ENCODE assay signal across 27 cellular contexts in the genomic region with DNA sequence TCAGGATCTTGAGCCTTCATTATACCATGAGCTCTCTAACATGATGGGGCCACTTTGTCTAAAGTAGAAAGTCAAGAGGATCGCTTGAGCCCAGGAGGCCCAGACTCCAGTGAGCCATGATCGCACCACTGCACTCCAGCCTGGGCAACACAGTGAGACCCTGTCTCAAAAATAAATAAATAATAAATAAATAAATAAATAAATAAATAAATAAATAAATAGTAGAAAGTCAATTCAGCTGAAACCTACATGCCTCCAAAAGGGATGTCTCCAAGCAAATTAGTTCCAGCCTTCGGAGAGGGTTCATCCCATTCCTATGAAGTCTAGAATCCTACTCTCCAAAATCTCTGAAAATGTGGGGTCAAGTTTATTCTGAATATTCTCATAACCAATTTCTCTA.
"Had no signal": no experiment of that assay in that cellular context is flagged by ENCODE, and none has a peak within 500 bp of the region (broad histone marks: within the 10 kb centered on the region; RNA-seq: fewer than 3 reads in every experiment).

No MANE protein-coding gene starts in this region.

- H3K27me3 ChIP-seq: brain microvascular endothelial cell, cardiac muscle cell, Peyer's patch had no signal

- H3K4me1 ChIP-seq: Peyer's patch had no signal

- FAIRE-seq: K562 had no signal

- ATAC-seq: activated CD8-positive, alpha-beta T cell treated with anti-CD3 and anti-CD28 coated beads, Interleukin-2, amount 10 ng/mL, durations not matched to agents 7 days and 5 days; activated T-cell treated with anti-CD3 and anti-CD28 coated beads, Interleukin-2, amount 50 U/mL, for 72 hours; activated T-helper 17 cell treated with anti-CD3 and anti-CD28 coated beads, Interleukin-2, amount 50 U/mL, for 72 hours had no signal

- H3K4me3 ChIP-seq: cardiac muscle cell, K562, Peyer's patch had no signal

- H3K27ac ChIP-seq: brain microvascular endothelial cell, cardiac muscle cell, Peyer's patch had no signal

- DNase-seq: activated CD4-positive, alpha-beta T cell treated with anti-CD3 and anti-CD28 coated beads, Interleukin-2, amount 10 ng/mL, durations not matched to agents 24 days and 14 days; activated CD4-positive, alpha-beta T cell treated with anti-CD3 and anti-CD28 coated beads, Interleukin-2, amount 50 U/mL, for 4 hours; activated CD8-positive, alpha-beta T cell treated with anti-CD3 and anti-CD28 coated beads, Interleukin-2, amount 10 ng/mL, durations not matched to agents 7 days and 5 days; activated effector memory CD4-positive, alpha-beta T cell treated with anti-CD3 and anti-CD28 coated beads, Interleukin-2, amount 50 U/mL, for 16 hours; activated naive CD4-positive, alpha-beta T cell; activated naive CD4-positive, alpha-beta T cell treated with anti-CD3 and anti-CD28 coated beads, Interleukin-2, amount 50 U/mL, for 16 hours; activated naive CD8-positive, alpha-beta T cell treated with anti-CD3 and anti-CD28 coated beads for 36 hours; activated T-cell treated with anti-CD3 and anti-CD28 coated beads, Interleukin-2, amount 50 U/mL, for 72 hours; amniotic stem cell; aorta; brain microvascular endothelial cell; NCI-H1417 treated with DMSO at 0.1 percent for 48 hours; NCI-H187 treated with DMSO at 0.1 percent for 48 hours; NCI-H2081; NCI-H226; NK-92 treated with Interleukin-12 subunit alpha and Interleukin-12 subunit beta, amount 100 ng/mL, for 24 hours; PC-3; Peyer's patch; Right ventricle myocardium superior; RPMI8226; SW 1271; T-helper 1 cell; T-helper 2 cell; T-helper 9 cell had no signal

- H3K36me3 ChIP-seq: brain microvascular endothelial cell, cardiac muscle cell, Peyer's patch had no signal

- H3K9me3 ChIP-seq: Peyer's patch had no signal
